Comparison of ENCODE assay signal across 1 cellular context in the genomic region with DNA sequence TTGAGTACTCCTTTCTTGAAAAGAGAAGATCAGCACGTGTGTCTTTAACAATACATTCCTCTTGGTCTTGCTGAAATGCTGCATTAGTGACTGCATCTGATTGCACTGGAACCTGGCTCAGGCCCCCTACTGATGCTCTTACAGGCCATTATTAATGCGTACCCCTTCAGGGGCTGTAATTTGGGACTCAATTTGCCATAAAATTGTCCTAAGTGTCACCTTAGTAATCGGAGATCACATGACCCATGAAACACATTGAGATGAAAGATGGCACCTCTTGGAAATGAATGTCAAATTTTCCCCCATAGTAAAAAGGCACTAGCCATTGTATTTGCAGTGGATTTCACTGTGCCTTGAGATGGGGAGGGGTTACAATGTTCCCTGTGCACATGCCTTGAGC.
TF ChIP-seq lines count a peak whose summit lies in the region.

No MANE protein-coding gene starts in this region.

TF ChIP-seq in K562, 482 proteins besides CTCF, POLR2A, EP300 and RAD21 (continued from another document):
- TF ChIP-seq, protein P1, sequence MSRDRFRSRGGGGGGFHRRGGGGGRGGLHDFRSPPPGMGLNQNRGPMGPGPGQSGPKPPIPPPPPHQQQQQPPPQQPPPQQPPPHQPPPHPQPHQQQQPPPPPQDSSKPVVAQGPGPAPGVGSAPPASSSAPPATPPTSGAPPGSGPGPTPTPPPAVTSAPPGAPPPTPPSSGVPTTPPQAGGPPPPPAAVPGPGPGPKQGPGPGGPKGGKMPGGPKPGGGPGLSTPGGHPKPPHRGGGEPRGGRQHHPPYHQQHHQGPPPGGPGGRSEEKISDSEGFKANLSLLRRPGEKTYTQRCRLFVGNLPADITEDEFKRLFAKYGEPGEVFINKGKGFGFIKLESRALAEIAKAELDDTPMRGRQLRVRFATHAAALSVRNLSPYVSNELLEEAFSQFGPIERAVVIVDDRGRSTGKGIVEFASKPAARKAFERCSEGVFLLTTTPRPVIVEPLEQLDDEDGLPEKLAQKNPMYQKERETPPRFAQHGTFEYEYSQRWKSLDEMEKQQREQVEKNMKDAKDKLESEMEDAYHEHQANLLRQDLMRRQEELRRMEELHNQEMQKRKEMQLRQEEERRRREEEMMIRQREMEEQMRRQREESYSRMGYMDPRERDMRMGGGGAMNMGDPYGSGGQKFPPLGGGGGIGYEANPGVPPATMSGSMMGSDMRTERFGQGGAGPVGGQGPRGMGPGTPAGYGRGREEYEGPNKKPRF (IDR thresholded peaks at IDR 0.05; ENCODE audit: low read depth, low read length), result no peak
